In genomic region chr2:15811367-15811766, GRCh38 we compare ENCODE assay signal across 26 cellular contexts.
A peak's percentile ranks its signal among the peaks of the same experiment; 100 is the strongest.
DNase-seq lines count a peak whose midpoint lies in the region; ATAC-seq, FAIRE-seq and TF ChIP-seq lines count a peak whose summit lies in the region.
"Had no signal": no experiment of that assay in that cellular context is flagged by ENCODE, and none has a peak within 500 bp of the region (broad histone marks: within the 10 kb centered on the region; RNA-seq: fewer than 3 reads in every experiment).

No MANE protein-coding gene starts in this region.

- peak; percentile 4 for FAIRE-seq in RCC 7860 (lab: Jason Lieb, UNC)

- H3K27me3 Mint-ChIP-seq in neural crest cell (ENCODE audit: low read depth) (no peaks in the 10 kb centered on the region), T-cell (peaks cover 0 to 5% of the 10 kb centered on the region in 2 donors)
- peaks cover 0 to 5% of the 10 kb centered on the region in 2 donors for H3K27me3 Mint-ChIP-seq in CD4-positive, alpha-beta memory T cell

- no peak overlapping the region for H3K4me3 ChIP-seq in CD4-positive, alpha-beta memory T cell (ENCODE audit: low read length in 2 of 2)
- H3K4me3 ChIP-seq: mucosa of descending colon, SK-N-MC, skin epidermis, upper lobe of left lung had no signal

- H3K27ac Mint-ChIP-seq in neural crest cell (ENCODE audit: unreplicated experiment) (peak overlapping the region; percentile 32), T-cell (no peak overlapping the region)
- H3K27ac Mint-ChIP-seq in CD4-positive, alpha-beta memory T cell, result no peak overlapping the region
- H3K27ac Mint-ChIP-seq: activated naive CD4-positive, alpha-beta T cell treated with anti-CD3 and anti-CD28 coated beads, Interleukin-2, amount 50 U/mL, for 24 hours; activated T-helper 1 cell treated with anti-CD3 and anti-CD28 coated beads, Interleukin-12 subunit alpha, Interleukin-12 subunit beta, Interleukin-2, Interleukin-4 antibody, amounts not matched to agents 30 ng/mL and 10 ng/mL and 1 ng/mL, durations not matched to agents 14 hours and 24 hours and 36 hours; dendritic cell treated with granulocyte-macrophage colony-stimulating factor and Interleukin-4, amounts not matched to agents 40 ng/mL and 50 ng/mL, for 4 days had no signal

- no peak for ATAC-seq in T-cell (replicated peaks in 1 of 4)
- ATAC-seq: mucosa of descending colon had no signal

- H3K9me3 ChIP-seq in CD4-positive, alpha-beta memory T cell (ENCODE audit: control insufficient read depth in 1 of 2, low read length in 2 of 2), result no peaks in the 10 kb centered on the region
- H3K9me3 ChIP-seq: mucosa of descending colon, neutrophil, upper lobe of left lung had no signal

- no peaks in the 10 kb centered on the region for H3K36me3 ChIP-seq in CD4-positive, alpha-beta memory T cell (ENCODE audit: insufficient read depth, low read length)
- H3K36me3 ChIP-seq: neutrophil, upper lobe of left lung had no signal

- H3K4me1 ChIP-seq in CD4-positive, alpha-beta memory T cell (ENCODE audit: insufficient read depth, low read length), result no peaks in the 10 kb centered on the region
- H3K4me1 ChIP-seq: upper lobe of left lung had no signal

- H3K4me3 Mint-ChIP-seq in neural crest cell (no peak overlapping the region), T-cell (no peak overlapping the region)
- H3K4me3 Mint-ChIP-seq in CD4-positive, alpha-beta memory T cell, result no peak overlapping the region
- H3K4me3 Mint-ChIP-seq: activated naive CD4-positive, alpha-beta T cell treated with anti-CD3 and anti-CD28 coated beads, Interleukin-2, amount 50 U/mL, for 24 hours; activated T-helper 1 cell treated with anti-CD3 and anti-CD28 coated beads, Interleukin-12 subunit alpha, Interleukin-12 subunit beta, Interleukin-2, Interleukin-4 antibody, amounts not matched to agents 30 ng/mL and 10 ng/mL and 1 ng/mL, durations not matched to agents 14 hours and 24 hours and 36 hours; dendritic cell treated with granulocyte-macrophage colony-stimulating factor and Interleukin-4, amounts not matched to agents 40 ng/mL and 50 ng/mL, for 4 days had no signal

- CTCF ChIA-PET in T-cell (lab: Charles Lee), result no interaction called here
- CTCF ChIA-PET in CD4-positive, alpha-beta memory T cell (lab: Charles Lee; ENCODE audit: partially characterized antibody), result no interaction called here

- no peak for TF ChIP-seq CTCF in neural crest cell (conservative IDR thresholded peaks at IDR 0.05)

- H3K9me3 Mint-ChIP-seq in neural crest cell (no peaks in the 10 kb centered on the region), T-cell (no peaks in the 10 kb centered on the region)
- no peaks in the 10 kb centered on the region for H3K9me3 Mint-ChIP-seq in CD4-positive, alpha-beta memory T cell
- H3K9me3 Mint-ChIP-seq: activated naive CD4-positive, alpha-beta T cell treated with anti-CD3 and anti-CD28 coated beads, Interleukin-2, amount 50 U/mL, for 24 hours; activated T-helper 1 cell treated with anti-CD3 and anti-CD28 coated beads, Interleukin-12 subunit alpha, Interleukin-12 subunit beta, Interleukin-2, Interleukin-4 antibody, amounts not matched to agents 30 ng/mL and 10 ng/mL and 1 ng/mL, durations not matched to agents 14 hours and 24 hours and 36 hours; dendritic cell treated with granulocyte-macrophage colony-stimulating factor and Interleukin-4, amounts not matched to agents 40 ng/mL and 50 ng/mL, for 4 days had no signal

- H3K27ac ChIP-seq in CD4-positive, alpha-beta memory T cell (ENCODE audit: low read depth, low read length), result no peak overlapping the region
- H3K27ac ChIP-seq: neutrophil, SK-N-MC, upper lobe of left lung, VCaP had no signal

- H3K36me3 Mint-ChIP-seq in neural crest cell (ENCODE audit: low read depth) (no peaks in the 10 kb centered on the region), T-cell (no peaks in the 10 kb centered on the region)
- H3K36me3 Mint-ChIP-seq in CD4-positive, alpha-beta memory T cell, result no peaks in the 10 kb centered on the region
- H3K36me3 Mint-ChIP-seq: activated naive CD4-positive, alpha-beta T cell treated with anti-CD3 and anti-CD28 coated beads, Interleukin-2, amount 50 U/mL, for 24 hours had no signal

- intact Hi-C loops in CD4-positive, alpha-beta memory T cell (cut with micrococcal nuclease), result no loop called here

- DNase-seq in Daoy (ENCODE audit: low read depth) (peak; percentile 54), RCC 7860 (ENCODE audit: low spot score) (peak; percentile 51), iPS-NIHi11 (ENCODE audit: low spot score) (peak; percentile 77), neural crest cell (ENCODE audit: low read depth, low spot score) (no peak), NOMO-1 (lab: John Stamatoyannopoulos, UW; ENCODE audit: unreplicated experiment in 2 of 2) (no peak), T-cell (no peak)
- no peak for DNase-seq in activated T-cell treated with anti-CD3 and anti-CD28 coated beads, Interleukin-2, amount 50 U/mL, for 48 hours
- DNase-seq in CD4-positive, alpha-beta memory T cell, result no peak
- DNase-seq: activated CD4-positive, alpha-beta T cell treated with anti-CD3 and anti-CD28 coated beads, Interleukin-2, amount 50 U/mL, for 1 hour; caudate nucleus; DMS79; glutamatergic neuron; GOT3; mucosa of descending colon; NCI-H187; NCI-H526; RPMI8226; stimulated activated CD4-positive, alpha-beta T cell treated with anti-CD3 and anti-CD28 coated beads, Interleukin-1b, Interleukin-23, amount 100 ng/mL, for 48 hours had no signal

- H3K4me1 Mint-ChIP-seq in neural crest cell, result peaks cover 68% of the 10 kb centered on the region
- no peaks in the 10 kb centered on the region for H3K4me1 Mint-ChIP-seq in T-cell
- no peaks in the 10 kb centered on the region for H3K4me1 Mint-ChIP-seq in CD4-positive, alpha-beta memory T cell
- H3K4me1 Mint-ChIP-seq: activated naive CD4-positive, alpha-beta T cell treated with anti-CD3 and anti-CD28 coated beads, Interleukin-2, amount 50 U/mL, for 24 hours had no signal

- POLR2A ChIA-PET in T-cell (lab: Charles Lee), result no interaction called here
- POLR2A ChIA-PET in CD4-positive, alpha-beta memory T cell (lab: Charles Lee; ENCODE audit: partially characterized antibody), result no interaction called here

- H3K27me3 ChIP-seq in CD4-positive, alpha-beta memory T cell (ENCODE audit: insufficient read depth, low read length), result no peaks in the 10 kb centered on the region
- H3K27me3 ChIP-seq: upper lobe of left lung had no signal

Comparison
In these comparisons a context has a peak if more than half of its experiments do, and no peak if none do; other contexts are left out.
1. DNase-seq: peak in Daoy (single experiment), RCC 7860 (single experiment) and iPS-NIHi11 (single experiment); none in neural crest cell (single experiment), NOMO-1 (0 of 2), T-cell (0 of 34), activated T-cell treated with anti-CD3 and anti-CD28 coated beads, Interleukin-2, amount 50 U/mL, for 48 hours (0 of 2) and CD4-positive, alpha-beta memory T cell (0 of 5).